In the genomic region with DNA sequence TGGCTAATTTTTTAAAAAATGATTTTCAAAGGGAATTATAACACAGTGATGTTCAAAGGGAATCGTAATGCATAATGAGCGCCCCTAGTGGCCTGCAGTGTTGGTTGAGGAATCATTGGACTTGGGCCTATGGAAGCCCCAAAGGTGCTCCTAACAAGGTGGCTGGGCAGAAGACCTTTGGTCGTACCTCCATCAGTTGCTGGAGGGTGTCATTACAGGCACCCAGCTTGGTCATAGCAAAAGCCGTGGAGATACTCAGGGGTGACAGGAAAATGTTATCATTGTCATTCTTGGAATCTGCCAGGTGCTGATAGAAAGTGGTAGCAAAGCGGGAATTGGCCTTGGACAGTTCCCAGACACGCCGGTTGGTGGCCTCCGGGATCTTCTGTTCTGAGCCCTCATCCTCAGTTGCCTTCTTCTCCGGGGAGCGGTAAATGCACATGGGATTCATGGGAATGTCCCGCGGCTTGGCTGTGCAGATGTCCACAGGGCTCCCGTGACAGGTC, we compare ENCODE assay signal across 8 cellular contexts. TPM values are rescaled to one million over a fixed set of nuclear protein-coding genes. Genes with fewer than 3 reads are reported as not detected.
DNase-seq lines count a peak whose midpoint lies in the region; ATAC-seq lines count a peak whose summit lies in the region.

No MANE protein-coding gene starts in this region.

- DNase-seq in DMS 273 (lab: John Stamatoyannopoulos, UW; ENCODE audit: unreplicated experiment) (peak; percentile 73), DMS 273 treated with DMSO at 0.1 percent for 48 hours (lab: John Stamatoyannopoulos, UW) (no peak), LHCN-M2 (ENCODE audit: low read depth) (peak; percentile 18), left lobe of liver (ENCODE audit: low spot score) (peak; percentile 80), NCI-H1092 treated with DMSO at 0.1 percent for 48 hours (lab: John Stamatoyannopoulos, UW) (no peak)
- peak; percentile 9 for DNase-seq in activated CD4-positive, alpha-beta T cell treated with anti-CD3 and anti-CD28 coated beads, Interleukin-2, amount 50 U/mL, for 1 hour

- ATAC-seq in left lobe of liver (peak; percentile 68), GM19467 (IDR thresholded peaks at IDR 0.05; ENCODE audit: unreplicated experiment) (no peak), HG03457 (IDR thresholded peaks at IDR 0.05; ENCODE audit: unreplicated experiment) (no peak)

RNA-seq across cellular contexts. Expression of gene SERPINC1, which starts 2.7 kb away (rescaled TPM):
- not detected in 2 replicates for total RNA-seq in LHCN-M2 (2014; rRNA removed)
- polyA plus RNA-seq in LHCN-M2 (2012) = 0.05 TPM
- total RNA-seq in left lobe of liver = 2,515 TPM

RNA-seq across cellular contexts. Expression of gene ZBTB37, which starts 46.2 kb away (rescaled TPM):
- total RNA-seq in LHCN-M2 (2014; rRNA removed) (4.3 and 4.9 TPM in 2 replicates), left lobe of liver (4.7 TPM)
- 1.4 TPM for polyA plus RNA-seq in LHCN-M2 (2012)

RNA-seq across cellular contexts. Expression of gene GAS5, which starts 46.6 kb away (rescaled TPM):
- total RNA-seq in LHCN-M2 (2014; rRNA removed) (337 and 409 TPM in 2 replicates), left lobe of liver (52.0 TPM)
- polyA plus RNA-seq in LHCN-M2 (2012) = 436 TPM

Comparison
In these comparisons a context has a peak if more than half of its experiments do, and no peak if none do; other contexts are left out.
1. DNase-seq: peak in DMS 273 (single experiment), LHCN-M2 (single experiment), activated CD4-positive, alpha-beta T cell treated with anti-CD3 and anti-CD28 coated beads, Interleukin-2, amount 50 U/mL, for 1 hour (single experiment) and left lobe of liver (single experiment); none in DMS 273 treated with DMSO at 0.1 percent for 48 hours (single experiment) and NCI-H1092 treated with DMSO at 0.1 percent for 48 hours (single experiment).
2. RNA of gene SERPINC1, which starts 2.7 kb away (total RNA-seq): 2,515 TPM in left lobe of liver (single experiment); not detected in LHCN-M2; every median in the first group is over 1,000 times any median in the second.